Comparison of ENCODE assay signal across 1 cellular context in the genomic region with DNA sequence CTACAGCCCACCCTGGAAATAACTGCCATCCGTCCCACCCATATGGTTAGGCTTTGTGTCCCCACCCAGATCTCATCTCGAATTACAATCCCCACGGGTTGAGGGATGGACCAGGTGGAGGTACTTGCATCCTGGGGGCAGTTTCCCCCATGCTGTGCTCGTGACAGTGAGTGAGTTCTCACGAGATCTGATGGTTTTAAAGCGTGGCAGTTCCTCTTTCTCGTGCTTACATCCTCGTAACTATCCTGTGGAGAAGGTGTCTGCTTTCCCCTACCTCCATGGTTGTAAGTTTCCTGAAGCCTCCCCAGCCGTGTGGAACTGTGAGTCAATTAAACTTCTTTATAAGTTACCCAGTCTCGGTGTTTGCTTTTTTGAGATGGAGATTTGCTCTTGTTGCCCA. TPM values are rescaled to one million over a fixed set of nuclear protein-coding genes. Genes with fewer than 3 reads are reported as not detected.
"Had no signal": no experiment of that assay in that cellular context is flagged by ENCODE, and none has a peak within 500 bp of the region (broad histone marks: within the 10 kb centered on the region; RNA-seq: fewer than 3 reads in every experiment).

No MANE protein-coding gene starts in this region.

RNA-seq across cellular contexts. Expression of gene CLEC18A, which starts 17.0 kb away (rescaled TPM):
- total RNA-seq: occipital lobe had no signal
